14 cellular contexts compared by ENCODE assay signal in genomic region chr9:107173422-107174180, GRCh38.
A peak's percentile ranks its signal among the peaks of the same experiment; 100 is the strongest.
DNase-seq lines count a peak whose midpoint lies in the region; ATAC-seq, FAIRE-seq and TF ChIP-seq lines count a peak whose summit lies in the region.
"Had no signal": no experiment of that assay in that cellular context is flagged by ENCODE, and none has a peak within 500 bp of the region (broad histone marks: within the 10 kb centered on the region; RNA-seq: fewer than 3 reads in every experiment).

No MANE protein-coding gene starts in this region.

- H3K9ac ChIP-seq in HepG2 (ENCODE audit: insufficient read depth, low read depth, low read length) (no peak overlapping the region), PC-3 (ENCODE audit: low read length) (no peak overlapping the region)

- H3K4me1 ChIP-seq in right lobe of liver (peaks cover 0 to 20% (median 6%) of the 10 kb centered on the region in 4 donors), HepG2 (ENCODE audit: insufficient read depth, low read length) (no peaks in the 10 kb centered on the region), PC-3 (ENCODE audit: insufficient read depth, low read length) (peaks cover 12% of the 10 kb centered on the region; the same call in 1 of the 2 replicates)

- TF ChIP-seq RAD21 in HepG2 (CRISPR knock-in tag; IDR thresholded peaks at IDR 0.05), result no peak

- no peaks in the 10 kb centered on the region for H3K27me3 ChIP-seq in right lobe of liver
- no peaks in the 10 kb centered on the region; a peak in 2 of 5 replicates for H3K27me3 ChIP-seq in HepG2 (ENCODE audit: control insufficient read depth in 1 of 2, insufficient read depth in 2 of 2, low read length in 2 of 2)
- H3K27me3 ChIP-seq in PC-3 (ENCODE audit: low read length), result no peaks in the 10 kb centered on the region
- H3K27me3 ChIP-seq: Peyer's patch had no signal

- no peaks in the 10 kb centered on the region for H3K9me2 ChIP-seq in PC-3 (replicated peaks; ENCODE audit: low read length)

- H3K4me3 ChIP-seq in right lobe of liver, result no peak overlapping the region
- H3K4me3 ChIP-seq in HepG2 (replicated peaks in 1 of 3; ENCODE audit: insufficient read depth in 1 of 3, low read depth in 2 of 3, low read length in 3 of 3), result no peak overlapping the region
- H3K4me3 ChIP-seq in PC-3 (ENCODE audit: low read length), result no peak overlapping the region
- H3K4me3 ChIP-seq: Peyer's patch had no signal

- no peak for FAIRE-seq in HepG2 (lab: Jason Lieb, UNC)
- FAIRE-seq: endometrium had no signal

- H3K27ac ChIP-seq in right lobe of liver (no peak overlapping the region), HepG2 (ENCODE audit: extremely low read length, insufficient read depth, low read length) (no peak overlapping the region), PC-3 (ENCODE audit: low read length) (no peak overlapping the region), RWPE1 (no peak overlapping the region)

- no peaks in the 10 kb centered on the region for H3F3A ChIP-seq in PC-3 (ENCODE audit: low read length, unreplicated experiment)

- no peaks in the 10 kb centered on the region for H3K9me3 ChIP-seq in right lobe of liver
- no peaks in the 10 kb centered on the region for H3K9me3 ChIP-seq in HepG2 (ENCODE audit: low read length)
- no peaks in the 10 kb centered on the region for H3K9me3 ChIP-seq in PC-3 (ENCODE audit: low read length)
- H3K9me3 ChIP-seq: Peyer's patch had no signal

- ATAC-seq in right lobe of liver (peak in 1 of 4 donors; percentile 2), HepG2 (no peak), PC-3 (peak; percentile 47), GM18517 (IDR thresholded peaks at IDR 0.05; ENCODE audit: unreplicated experiment) (no peak), GM19455 (IDR thresholded peaks at IDR 0.05; ENCODE audit: unreplicated experiment) (no peak), HG03520 (IDR thresholded peaks at IDR 0.05; ENCODE audit: unreplicated experiment) (no peak)
- ATAC-seq: SK-N-SH treated with all-trans-retinoic acid at 6 μM for 48 hours had no signal

- CTCF ChIA-PET in HepG2 (lab: Yijun Ruan, JAX; ENCODE audit: low intra/inter-chr PET ratio, low total read pairs), result interaction anchor here (1.7 kb wide), 1 partner anchor 36 kb away, joined by 12 read pairs; no protein-coding TSS in a partner anchor
- CTCF ChIA-PET in PC-3 (lab: Charles Lee), result interaction anchor here (0.7 kb wide), 1 partner anchor 15 kb away, joined by 3 read pairs; no protein-coding TSS in a partner anchor
- CTCF ChIA-PET in RWPE1 (lab: Yijun Ruan, JAX), result interaction anchor here (0.7 kb wide), 2 partner anchors 1332 to 1663 kb away, joined by 3 read pairs; no protein-coding TSS in a partner anchor

- no peaks in the 10 kb centered on the region for H4K20me1 ChIP-seq in HepG2 (ENCODE audit: insufficient read depth, low read length)
- H4K20me1 ChIP-seq in PC-3 (ENCODE audit: low read length), result no peaks in the 10 kb centered on the region

- POLR2A ChIA-PET in HepG2 (lab: Yijun Ruan, JAX) (no interaction called here), PC-3 (lab: Charles Lee; ENCODE audit: unreplicated experiment) (no interaction called here), RWPE1 (lab: Yijun Ruan, JAX; ENCODE audit: low non-redundant PET) (no interaction called here)

- 0% methylated on average over 2 of the region's 7 CpGs for WGBS in right lobe of liver (ENCODE audit: insufficient coverage, low coverage, low lambda C conversion rate, missing lambda C conversion rate)
- WGBS in HepG2 (ENCODE audit: low lambda C conversion rate), result 51% methylated on average over 7 of the region's 7 CpGs

- TF ChIP-seq POLR2A in right lobe of liver (IDR thresholded peaks at IDR 0.05) (peak; percentile 23), HepG2 (IDR thresholded peaks at IDR 0.05; ENCODE audit: insufficient read depth in 1 of 2, low read depth in 2 of 2, low read length in 2 of 2) (no peak)

- TF ChIP-seq CTCF in right lobe of liver (IDR thresholded peaks at IDR 0.05) (no peak), HepG2 (CRISPR knock-in tag; IDR thresholded peaks at IDR 0.05) (no peak), PC-3 (conservative IDR thresholded peaks at IDR 0.05; ENCODE audit: low read depth, low read length) (no peak), RWPE1 (conservative IDR thresholded peaks at IDR 0.05; ENCODE audit: low read depth) (no peak)

- H3K4me2 ChIP-seq in HepG2 (ENCODE audit: low read depth, low read length) (no peak overlapping the region), PC-3 (ENCODE audit: low read length) (no peak overlapping the region)

- BruUV-seq in HepG2 (replicated peaks; lab: Mats Ljungman, UMichigan) (no TSS peak), PC-3 (replicated peaks; lab: Mats Ljungman, UMichigan) (no TSS peak)

- no peaks in the 10 kb centered on the region for H3K36me3 ChIP-seq in right lobe of liver
- no peaks in the 10 kb centered on the region for H3K36me3 ChIP-seq in HepG2 (replicated peaks in 1 of 2; ENCODE audit: control insufficient read depth in 1 of 2, insufficient read depth in 2 of 2, low read length in 2 of 2)
- H3K36me3 ChIP-seq in PC-3 (ENCODE audit: low read depth, low read length), result no peaks in the 10 kb centered on the region
- H3K36me3 ChIP-seq: Peyer's patch had no signal

- in situ Hi-C loops in HepG2 (cut with HindIII; ENCODE audit: extremely low pct_ligation_motif_present, low pct_unique_long_range_greater_than_20kb), result loop anchor here (25.0 kb wide), 1 partner anchor 1261 kb away; no protein-coding TSS in a partner anchor

- no peak for DNase-seq in right lobe of liver
- DNase-seq in HepG2 (ENCODE audit: low spot score), result no peak
- peak; percentile 40 for DNase-seq in PC-3
- peak; percentile 24 for DNase-seq in iris pigment epithelial cell (ENCODE audit: low read depth)
- no peak for DNase-seq in RWPE1 (ENCODE audit: low spot score)
- DNase-seq: activated gamma-delta T cell, aorta, NCI-H69, Peyer's patch had no signal

- intact Hi-C loops in right lobe of liver (cut with DNase I) (no loop called here), HepG2 (cut with micrococcal nuclease; ENCODE audit: unreplicated experiment) (no loop called here), PC-3 (cut with micrococcal nuclease) (loop anchor here (2.0 to 10.0 kb wide), 4 partner anchors 309 to 1331 kb away; partner anchors contain the start of gene ZNF462)

- H2AFZ ChIP-seq in HepG2 (ENCODE audit: low read length), result no peak overlapping the region
- H2AFZ ChIP-seq in PC-3 (ENCODE audit: low read length), result no peak overlapping the region

- H3K79me2 ChIP-seq in HepG2 (ENCODE audit: insufficient read depth, low read length) (no peaks in the 10 kb centered on the region), PC-3 (ENCODE audit: low read length) (no peaks in the 10 kb centered on the region)

- no peak for TF ChIP-seq EP300 in HepG2 (IDR thresholded peaks at IDR 0.05; ENCODE audit: low read depth in 2 of 2, low read length in 2 of 2)
- TF ChIP-seq EP300 in HepG2 (CRISPR knock-in tag; IDR thresholded peaks at IDR 0.05; ENCODE audit: borderline replicate concordance), result no peak

TF ChIP-seq in HepG2, 621 proteins besides CTCF, POLR2A, EP300 and RAD21:
- TF ChIP-seq ZNF276 (CRISPR knock-in tag; IDR thresholded peaks at IDR 0.05; ENCODE audit: low read depth) (no peak), GLI4 (CRISPR knock-in tag; IDR thresholded peaks at IDR 0.05; ENCODE audit: borderline replicate concordance) (no peak), ZNF12 (CRISPR knock-in tag; IDR thresholded peaks at IDR 0.05) (no peak), ZNF24 (IDR thresholded peaks at IDR 0.05) (no peak)

Comparison
In these comparisons a context has a peak if more than half of its experiments do, and no peak if none do; other contexts are left out.
1. DNase-seq: peak in PC-3 (single experiment) and iris pigment epithelial cell (single experiment); none in right lobe of liver (0 of 3), HepG2 (single experiment) and RWPE1 (single experiment).